In genomic region chr14:66174453-66174891, GRCh38 we compare ENCODE assay signal across 17 cellular contexts.
DNase-seq lines count a peak whose midpoint lies in the region; TF ChIP-seq lines count a peak whose summit lies in the region.
"Had no signal": no experiment of that assay in that cellular context is flagged by ENCODE, and none has a peak within 500 bp of the region (broad histone marks: within the 10 kb centered on the region; RNA-seq: fewer than 3 reads in every experiment).

No MANE protein-coding gene starts in this region.

- peak overlapping the region; percentile 61 for H3K4me2 ChIP-seq in hepatocyte

- H3K9me2 ChIP-seq in hepatocyte (replicated peaks; ENCODE audit: insufficient read depth), result no peaks in the 10 kb centered on the region

- no peaks in the 10 kb centered on the region for H4K20me1 ChIP-seq in hepatocyte (ENCODE audit: insufficient read depth, poor library complexity, severe bottlenecking)
- H4K20me1 ChIP-seq: BLaER1 treated with 17β-estradiol and CSF1 and Interleukin-3, amounts not matched to agents 10 nM and 100 nM had no signal

- no peaks in the 10 kb centered on the region for H3K27me3 ChIP-seq in hepatocyte
- H3K27me3 ChIP-seq: BLaER1 treated with 17β-estradiol and CSF1 and Interleukin-3, amounts not matched to agents 10 nM and 100 nM; SJSA1 had no signal

- H3K4me1 ChIP-seq in hepatocyte (ENCODE audit: insufficient read depth), result no peaks in the 10 kb centered on the region
- H3K4me1 ChIP-seq: SJSA1 had no signal

- no peak overlapping the region for H2AFZ ChIP-seq in hepatocyte

- DNase-seq in DMS79 treated with DMSO at 0.1 percent for 48 hours (lab: John Stamatoyannopoulos, UW), result peak; percentile 27
- no peak for DNase-seq in DMS79 (lab: John Stamatoyannopoulos, UW)
- peak; percentile 1 for DNase-seq in GM04503 (ENCODE audit: low read depth)
- DNase-seq in cardiac fibroblast (ENCODE audit: low read depth in 2 of 2), result peak; percentile 1 to 35
- peak; percentile 15 for DNase-seq in hepatocyte (ENCODE audit: low spot score)
- no peak for DNase-seq in GM13977 (ENCODE audit: low spot score)
- no peak for DNase-seq in NCI-H345 treated with DMSO at 0.1 percent for 48 hours (lab: John Stamatoyannopoulos, UW; ENCODE audit: unreplicated experiment)
- DNase-seq in anterior cingulate cortex (lab: John Stamatoyannopoulos, UW), result no peak
- DNase-seq: HCEC 1CT, IMR-90, Kasumi-1, NCI-H1417 treated with DMSO at 0.1 percent for 48 hours, NCI-H2107, NCI-H510A had no signal

- no peaks in the 10 kb centered on the region for H3K36me3 ChIP-seq in hepatocyte (replicated peaks; ENCODE audit: insufficient read depth, low read depth)
- H3K36me3 ChIP-seq: BLaER1 treated with 17β-estradiol and CSF1 and Interleukin-3, amounts not matched to agents 10 nM and 100 nM; SJSA1 had no signal

- H3K27ac ChIP-seq in hepatocyte, result peak overlapping the region; percentile 46
- H3K27ac ChIP-seq: 22Rv1; BLaER1 treated with 17β-estradiol and CSF1 and Interleukin-3, amounts not matched to agents 10 nM and 100 nM; SJSA1 had no signal

- in situ Hi-C loops in GM13977 (cut with MboI; ENCODE audit: low pct_unique_long_range_greater_than_20kb, low sequenced_read_pairs, unreplicated experiment), result no loop called here

- H3K79me2 ChIP-seq in hepatocyte, result no peaks in the 10 kb centered on the region

- H3K4me3 ChIP-seq in cardiac fibroblast (replicated peaks in 1 of 2; ENCODE audit: low read depth in 2 of 2, low read length in 2 of 2), result no peak overlapping the region
- no peak overlapping the region for H3K4me3 ChIP-seq in hepatocyte
- H3K4me3 ChIP-seq: BLaER1 treated with 17β-estradiol and CSF1 and Interleukin-3, amounts not matched to agents 10 nM and 100 nM; SJSA1 had no signal

- 35% methylated on average over 1 of the region's 1 CpG for WGBS in hepatocyte (ENCODE audit: low lambda C conversion rate, missing lambda C conversion rate)

- H3K9me3 ChIP-seq in hepatocyte (ENCODE audit: low read depth), result no peaks in the 10 kb centered on the region
- H3K9me3 ChIP-seq: SJSA1 had no signal

- TF ChIP-seq CTCF in cardiac fibroblast (IDR thresholded peaks at IDR 0.05; ENCODE audit: low read depth, low read length), result no peak
- TF ChIP-seq CTCF in hepatocyte (IDR thresholded peaks at IDR 0.05; ENCODE audit: poor library complexity), result no peak
- TF ChIP-seq CTCF in GM13977 (IDR thresholded peaks at IDR 0.05; ENCODE audit: extremely low read depth, insufficient read depth, missing control alignments), result no peak

Comparison
In these comparisons a context has a peak if more than half of its experiments do, and no peak if none do; other contexts are left out.
1. DNase-seq: peak in DMS79 treated with DMSO at 0.1 percent for 48 hours (single experiment), GM04503 (single experiment), cardiac fibroblast (2 of 2) and hepatocyte (single experiment); none in DMS79 (single experiment), GM13977 (single experiment), NCI-H345 treated with DMSO at 0.1 percent for 48 hours (single experiment) and anterior cingulate cortex (0 of 58).